Comparison of ENCODE assay signal across 1 cellular context in the genomic region with DNA sequence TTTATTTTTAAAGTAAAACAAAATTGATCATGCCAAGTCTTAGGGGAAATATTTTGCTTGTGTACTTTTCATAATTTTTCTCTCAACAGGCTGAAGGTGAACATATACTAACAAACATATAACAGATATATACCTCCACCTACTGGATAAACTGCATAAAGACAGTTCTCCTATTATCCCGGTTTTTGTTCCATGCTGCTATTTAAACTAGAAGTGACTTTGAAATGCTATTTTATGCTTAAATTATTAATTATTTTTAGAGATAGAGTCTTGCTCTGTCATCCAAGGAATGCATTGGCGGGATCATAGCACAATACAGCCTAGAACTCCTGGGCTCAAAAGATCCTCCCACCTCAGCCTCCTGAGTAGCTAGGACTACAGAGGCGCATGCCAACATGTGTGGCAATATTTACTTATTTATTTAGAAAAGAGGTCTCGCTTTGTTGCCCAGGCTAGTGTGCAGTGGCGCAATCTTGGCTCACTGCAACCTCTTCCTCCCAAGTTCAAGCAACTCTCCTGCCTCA.
TF ChIP-seq lines count a peak whose summit lies in the region.

No MANE protein-coding gene starts in this region.

TF ChIP-seq in HepG2, 621 proteins besides CTCF, POLR2A, EP300 and RAD21 (continued from another document and continues in another):
- TF ChIP-seq, protein P1, sequence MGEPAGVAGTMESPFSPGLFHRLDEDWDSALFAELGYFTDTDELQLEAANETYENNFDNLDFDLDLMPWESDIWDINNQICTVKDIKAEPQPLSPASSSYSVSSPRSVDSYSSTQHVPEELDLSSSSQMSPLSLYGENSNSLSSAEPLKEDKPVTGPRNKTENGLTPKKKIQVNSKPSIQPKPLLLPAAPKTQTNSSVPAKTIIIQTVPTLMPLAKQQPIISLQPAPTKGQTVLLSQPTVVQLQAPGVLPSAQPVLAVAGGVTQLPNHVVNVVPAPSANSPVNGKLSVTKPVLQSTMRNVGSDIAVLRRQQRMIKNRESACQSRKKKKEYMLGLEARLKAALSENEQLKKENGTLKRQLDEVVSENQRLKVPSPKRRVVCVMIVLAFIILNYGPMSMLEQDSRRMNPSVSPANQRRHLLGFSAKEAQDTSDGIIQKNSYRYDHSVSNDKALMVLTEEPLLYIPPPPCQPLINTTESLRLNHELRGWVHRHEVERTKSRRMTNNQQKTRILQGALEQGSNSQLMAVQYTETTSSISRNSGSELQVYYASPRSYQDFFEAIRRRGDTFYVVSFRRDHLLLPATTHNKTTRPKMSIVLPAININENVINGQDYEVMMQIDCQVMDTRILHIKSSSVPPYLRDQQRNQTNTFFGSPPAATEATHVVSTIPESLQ (CRISPR knock-in tag; conservative IDR thresholded peaks at IDR 0.05): no peak
- TF ChIP-seq ZNF766 (CRISPR knock-in tag; IDR thresholded peaks at IDR 0.05; ENCODE audit: borderline replicate concordance) (0 out of 2 replicates have a peak, but pooled peaks have one; percentile 41), ZFP36 (IDR thresholded peaks at IDR 0.05; ENCODE audit: borderline replicate concordance, low read depth, low read length, partially characterized antibody) (no peak), ZBTB1 (CRISPR knock-in tag; IDR thresholded peaks at IDR 0.05; ENCODE audit: borderline replicate concordance) (no peak), ZFX (CRISPR knock-in tag; IDR thresholded peaks at IDR 0.05; ENCODE audit: low read depth) (no peak), ZNF121 (CRISPR knock-in tag; IDR thresholded peaks at IDR 0.05) (peak; percentile 99), FOSL2 (CRISPR knock-in tag; IDR thresholded peaks at IDR 0.05) (peak; percentile 68), WIZ (CRISPR knock-in tag; IDR thresholded peaks at IDR 0.05) (no peak), ZZZ3 (CRISPR knock-in tag; IDR thresholded peaks at IDR 0.05; ENCODE audit: borderline replicate concordance) (no peak), REXO4 (CRISPR knock-in tag; IDR thresholded peaks at IDR 0.05; ENCODE audit: borderline replicate concordance) (no peak), ZNF891 (CRISPR knock-in tag; IDR thresholded peaks at IDR 0.05) (no peak), KAT2B (IDR thresholded peaks at IDR 0.05; ENCODE audit: borderline replicate concordance, low read depth, low read length) (no peak), CBFB (CRISPR knock-in tag; IDR thresholded peaks at IDR 0.05) (no peak), MBD4 (IDR thresholded peaks at IDR 0.05; ENCODE audit: borderline replicate concordance, low read length) (no peak), ZMYM3 (CRISPR knock-in tag; IDR thresholded peaks at IDR 0.05) (peak; percentile 68), ZNF317 (CRISPR knock-in tag; IDR thresholded peaks at IDR 0.05) (no peak), ZNF761 (CRISPR knock-in tag; conservative IDR thresholded peaks at IDR 0.05) (no peak), FOXM1 (CRISPR knock-in tag; IDR thresholded peaks at IDR 0.05) (no peak), SYNCRIP (IDR thresholded peaks at IDR 0.05; ENCODE audit: insufficient read depth, low read depth, low read length) (no peak), SRSF1 (optimal IDR thresholded peaks at IDR 0.05; ENCODE audit: low read depth, low read length) (no peak), ZNF780A (CRISPR knock-in tag; IDR thresholded peaks at IDR 0.05) (no peak), ZSCAN25 (CRISPR knock-in tag; IDR thresholded peaks at IDR 0.05) (no peak), KDM3A (CRISPR knock-in tag; IDR thresholded peaks at IDR 0.05; ENCODE audit: low read depth) (0 out of 2 replicates have a peak, but pooled peaks have one; percentile 39), JUND (CRISPR knock-in tag; IDR thresholded peaks at IDR 0.05) (no peak), NCOA5 (CRISPR knock-in tag; IDR thresholded peaks at IDR 0.05) (no peak), NFRKB (IDR thresholded peaks at IDR 0.05) (no peak), AKAP8 (CRISPR knock-in tag; IDR thresholded peaks at IDR 0.05) (no peak), TAF15 (IDR thresholded peaks at IDR 0.05; ENCODE audit: low read depth, low read length, poor library complexity, severe bottlenecking) (no peak), ATAD3A (CRISPR knock-in tag; IDR thresholded peaks at IDR 0.05) (no peak), ZKSCAN8 (CRISPR knock-in tag; IDR thresholded peaks at IDR 0.05; ENCODE audit: borderline replicate concordance) (0 out of 2 replicates have a peak, but pooled peaks have one; percentile 59), ZMYM2 (CRISPR knock-in tag; IDR thresholded peaks at IDR 0.05) (peak; percentile 94), GZF1 (CRISPR knock-in tag; IDR thresholded peaks at IDR 0.05) (no peak), SMARCE1 (IDR thresholded peaks at IDR 0.05; ENCODE audit: borderline replicate concordance) (no peak), SIX1 (CRISPR knock-in tag; IDR thresholded peaks at IDR 0.05; ENCODE audit: borderline replicate concordance) (no peak), ZNF205 (CRISPR knock-in tag; IDR thresholded peaks at IDR 0.05) (0 out of 2 replicates have a peak, but pooled peaks have one; percentile 65), ARNT2 (CRISPR knock-in tag; IDR thresholded peaks at IDR 0.05; ENCODE audit: low read depth) (no peak), SIN3A (IDR thresholded peaks at IDR 0.05; ENCODE audit: borderline replicate concordance, low read depth, low read length) (no peak), KDM5A (IDR thresholded peaks at IDR 0.05; ENCODE audit: borderline replicate concordance, low read length) (peak; percentile 76), CREM (IDR thresholded peaks at IDR 0.05) (no peak), CREM (CRISPR knock-in tag; IDR thresholded peaks at IDR 0.05) (no peak), GTF3A (CRISPR knock-in tag; conservative IDR thresholded peaks at IDR 0.05) (no peak), KDM4B (CRISPR knock-in tag; IDR thresholded peaks at IDR 0.05) (0 out of 2 replicates have a peak, but pooled peaks have one; percentile 51), ZNF790 (CRISPR knock-in tag; IDR thresholded peaks at IDR 0.05; ENCODE audit: borderline replicate concordance) (no peak), PHB2 (IDR thresholded peaks at IDR 0.05; ENCODE audit: partially characterized antibody) (no peak), NFYC (CRISPR knock-in tag; IDR thresholded peaks at IDR 0.05) (no peak), XRCC5 (optimal IDR thresholded peaks at IDR 0.05; ENCODE audit: low read length) (no peak), TEAD3 (CRISPR knock-in tag; optimal IDR thresholded peaks at IDR 0.05; ENCODE audit: borderline replicate concordance) (peak; percentile 86), HMG20B (CRISPR knock-in tag; conservative IDR thresholded peaks at IDR 0.05) (peak; percentile 39; the same call in 1 of the 2 replicates), NAIF1 (CRISPR knock-in tag; IDR thresholded peaks at IDR 0.05; ENCODE audit: borderline replicate concordance) (no peak; the same call in 1 of the 2 replicates)
- TF ChIP-seq, protein P2, sequence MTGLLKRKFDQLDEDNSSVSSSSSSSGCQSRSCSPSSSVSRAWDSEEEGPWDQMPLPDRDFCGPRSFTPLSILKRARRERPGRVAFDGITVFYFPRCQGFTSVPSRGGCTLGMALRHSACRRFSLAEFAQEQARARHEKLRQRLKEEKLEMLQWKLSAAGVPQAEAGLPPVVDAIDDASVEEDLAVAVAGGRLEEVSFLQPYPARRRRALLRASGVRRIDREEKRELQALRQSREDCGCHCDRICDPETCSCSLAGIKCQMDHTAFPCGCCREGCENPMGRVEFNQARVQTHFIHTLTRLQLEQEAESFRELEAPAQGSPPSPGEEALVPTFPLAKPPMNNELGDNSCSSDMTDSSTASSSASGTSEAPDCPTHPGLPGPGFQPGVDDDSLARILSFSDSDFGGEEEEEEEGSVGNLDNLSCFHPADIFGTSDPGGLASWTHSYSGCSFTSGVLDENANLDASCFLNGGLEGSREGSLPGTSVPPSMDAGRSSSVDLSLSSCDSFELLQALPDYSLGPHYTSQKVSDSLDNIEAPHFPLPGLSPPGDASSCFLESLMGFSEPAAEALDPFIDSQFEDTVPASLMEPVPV (CRISPR knock-in tag; IDR thresholded peaks at IDR 0.05): no peak
- TF ChIP-seq, protein P3, sequence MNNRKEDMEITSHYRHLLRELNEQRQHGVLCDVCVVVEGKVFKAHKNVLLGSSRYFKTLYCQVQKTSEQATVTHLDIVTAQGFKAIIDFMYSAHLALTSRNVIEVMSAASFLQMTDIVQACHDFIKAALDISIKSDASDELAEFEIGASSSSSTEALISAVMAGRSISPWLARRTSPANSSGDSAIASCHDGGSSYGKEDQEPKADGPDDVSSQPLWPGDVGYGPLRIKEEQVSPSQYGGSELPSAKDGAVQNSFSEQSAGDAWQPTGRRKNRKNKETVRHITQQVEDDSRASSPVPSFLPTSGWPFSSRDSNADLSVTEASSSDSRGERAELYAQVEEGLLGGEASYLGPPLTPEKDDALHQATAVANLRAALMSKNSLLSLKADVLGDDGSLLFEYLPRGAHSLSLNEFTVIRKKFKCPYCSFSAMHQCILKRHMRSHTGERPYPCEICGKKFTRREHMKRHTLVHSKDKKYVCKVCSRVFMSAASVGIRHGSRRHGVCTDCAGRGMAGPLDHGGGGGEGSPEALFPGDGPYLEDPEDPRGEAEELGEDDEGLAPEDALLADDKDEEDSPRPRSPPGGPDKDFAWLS (CRISPR knock-in tag; IDR thresholded peaks at IDR 0.05; ENCODE audit: borderline replicate concordance): no peak
- TF ChIP-seq, protein P4, sequence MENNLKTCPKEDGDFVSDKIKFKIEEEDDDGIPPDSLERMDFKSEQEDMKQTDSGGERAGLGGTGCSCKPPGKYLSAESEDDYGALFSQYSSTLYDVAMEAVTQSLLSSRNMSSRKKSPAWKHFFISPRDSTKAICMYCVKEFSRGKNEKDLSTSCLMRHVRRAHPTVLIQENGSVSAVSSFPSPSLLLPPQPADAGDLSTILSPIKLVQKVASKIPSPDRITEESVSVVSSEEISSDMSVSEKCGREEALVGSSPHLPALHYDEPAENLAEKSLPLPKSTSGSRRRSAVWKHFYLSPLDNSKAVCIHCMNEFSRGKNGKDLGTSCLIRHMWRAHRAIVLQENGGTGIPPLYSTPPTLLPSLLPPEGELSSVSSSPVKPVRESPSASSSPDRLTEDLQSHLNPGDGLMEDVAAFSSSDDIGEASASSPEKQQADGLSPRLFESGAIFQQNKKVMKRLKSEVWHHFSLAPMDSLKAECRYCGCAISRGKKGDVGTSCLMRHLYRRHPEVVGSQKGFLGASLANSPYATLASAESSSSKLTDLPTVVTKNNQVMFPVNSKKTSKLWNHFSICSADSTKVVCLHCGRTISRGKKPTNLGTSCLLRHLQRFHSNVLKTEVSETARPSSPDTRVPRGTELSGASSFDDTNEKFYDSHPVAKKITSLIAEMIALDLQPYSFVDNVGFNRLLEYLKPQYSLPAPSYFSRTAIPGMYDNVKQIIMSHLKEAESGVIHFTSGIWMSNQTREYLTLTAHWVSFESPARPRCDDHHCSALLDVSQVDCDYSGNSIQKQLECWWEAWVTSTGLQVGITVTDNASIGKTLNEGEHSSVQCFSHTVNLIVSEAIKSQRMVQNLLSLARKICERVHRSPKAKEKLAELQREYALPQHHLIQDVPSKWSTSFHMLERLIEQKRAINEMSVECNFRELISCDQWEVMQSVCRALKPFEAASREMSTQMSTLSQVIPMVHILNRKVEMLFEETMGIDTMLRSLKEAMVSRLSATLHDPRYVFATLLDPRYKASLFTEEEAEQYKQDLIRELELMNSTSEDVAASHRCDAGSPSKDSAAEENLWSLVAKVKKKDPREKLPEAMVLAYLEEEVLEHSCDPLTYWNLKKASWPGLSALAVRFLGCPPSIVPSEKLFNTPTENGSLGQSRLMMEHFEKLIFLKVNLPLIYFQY (CRISPR knock-in tag; IDR thresholded peaks at IDR 0.05; ENCODE audit: borderline replicate concordance): no peak
- TF ChIP-seq, protein P5, sequence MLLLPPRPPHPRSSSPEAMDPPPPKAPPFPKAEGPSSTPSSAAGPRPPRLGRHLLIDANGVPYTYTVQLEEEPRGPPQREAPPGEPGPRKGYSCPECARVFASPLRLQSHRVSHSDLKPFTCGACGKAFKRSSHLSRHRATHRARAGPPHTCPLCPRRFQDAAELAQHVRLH (CRISPR knock-in tag; IDR thresholded peaks at IDR 0.05; ENCODE audit: borderline replicate concordance, low read depth): peak; percentile 48; the same call in 1 of the 2 replicates
- TF ChIP-seq, protein P6, sequence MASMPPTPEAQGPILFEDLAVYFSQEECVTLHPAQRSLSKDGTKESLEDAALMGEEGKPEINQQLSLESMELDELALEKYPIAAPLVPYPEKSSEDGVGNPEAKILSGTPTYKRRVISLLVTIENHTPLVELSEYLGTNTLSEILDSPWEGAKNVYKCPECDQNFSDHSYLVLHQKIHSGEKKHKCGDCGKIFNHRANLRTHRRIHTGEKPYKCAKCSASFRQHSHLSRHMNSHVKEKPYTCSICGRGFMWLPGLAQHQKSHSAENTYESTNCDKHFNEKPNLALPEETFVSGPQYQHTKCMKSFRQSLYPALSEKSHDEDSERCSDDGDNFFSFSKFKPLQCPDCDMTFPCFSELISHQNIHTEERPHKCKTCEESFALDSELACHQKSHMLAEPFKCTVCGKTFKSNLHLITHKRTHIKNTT (CRISPR knock-in tag; IDR thresholded peaks at IDR 0.05): no peak
- TF ChIP-seq, protein P7, sequence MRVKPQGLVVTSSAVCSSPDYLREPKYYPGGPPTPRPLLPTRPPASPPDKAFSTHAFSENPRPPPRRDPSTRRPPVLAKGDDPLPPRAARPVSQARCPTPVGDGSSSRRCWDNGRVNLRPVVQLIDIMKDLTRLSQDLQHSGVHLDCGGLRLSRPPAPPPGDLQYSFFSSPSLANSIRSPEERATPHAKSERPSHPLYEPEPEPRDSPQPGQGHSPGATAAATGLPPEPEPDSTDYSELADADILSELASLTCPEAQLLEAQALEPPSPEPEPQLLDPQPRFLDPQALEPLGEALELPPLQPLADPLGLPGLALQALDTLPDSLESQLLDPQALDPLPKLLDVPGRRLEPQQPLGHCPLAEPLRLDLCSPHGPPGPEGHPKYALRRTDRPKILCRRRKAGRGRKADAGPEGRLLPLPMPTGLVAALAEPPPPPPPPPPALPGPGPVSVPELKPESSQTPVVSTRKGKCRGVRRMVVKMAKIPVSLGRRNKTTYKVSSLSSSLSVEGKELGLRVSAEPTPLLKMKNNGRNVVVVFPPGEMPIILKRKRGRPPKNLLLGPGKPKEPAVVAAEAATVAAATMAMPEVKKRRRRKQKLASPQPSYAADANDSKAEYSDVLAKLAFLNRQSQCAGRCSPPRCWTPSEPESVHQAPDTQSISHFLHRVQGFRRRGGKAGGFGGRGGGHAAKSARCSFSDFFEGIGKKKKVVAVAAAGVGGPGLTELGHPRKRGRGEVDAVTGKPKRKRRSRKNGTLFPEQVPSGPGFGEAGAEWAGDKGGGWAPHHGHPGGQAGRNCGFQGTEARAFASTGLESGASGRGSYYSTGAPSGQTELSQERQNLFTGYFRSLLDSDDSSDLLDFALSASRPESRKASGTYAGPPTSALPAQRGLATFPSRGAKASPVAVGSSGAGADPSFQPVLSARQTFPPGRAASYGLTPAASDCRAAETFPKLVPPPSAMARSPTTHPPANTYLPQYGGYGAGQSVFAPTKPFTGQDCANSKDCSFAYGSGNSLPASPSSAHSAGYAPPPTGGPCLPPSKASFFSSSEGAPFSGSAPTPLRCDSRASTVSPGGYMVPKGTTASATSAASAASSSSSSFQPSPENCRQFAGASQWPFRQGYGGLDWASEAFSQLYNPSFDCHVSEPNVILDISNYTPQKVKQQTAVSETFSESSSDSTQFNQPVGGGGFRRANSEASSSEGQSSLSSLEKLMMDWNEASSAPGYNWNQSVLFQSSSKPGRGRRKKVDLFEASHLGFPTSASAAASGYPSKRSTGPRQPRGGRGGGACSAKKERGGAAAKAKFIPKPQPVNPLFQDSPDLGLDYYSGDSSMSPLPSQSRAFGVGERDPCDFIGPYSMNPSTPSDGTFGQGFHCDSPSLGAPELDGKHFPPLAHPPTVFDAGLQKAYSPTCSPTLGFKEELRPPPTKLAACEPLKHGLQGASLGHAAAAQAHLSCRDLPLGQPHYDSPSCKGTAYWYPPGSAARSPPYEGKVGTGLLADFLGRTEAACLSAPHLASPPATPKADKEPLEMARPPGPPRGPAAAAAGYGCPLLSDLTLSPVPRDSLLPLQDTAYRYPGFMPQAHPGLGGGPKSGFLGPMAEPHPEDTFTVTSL (CRISPR knock-in tag; IDR thresholded peaks at IDR 0.05; ENCODE audit: borderline replicate concordance): no peak
